Comparison of ENCODE assay signal across 16 cellular contexts in the genomic region with DNA sequence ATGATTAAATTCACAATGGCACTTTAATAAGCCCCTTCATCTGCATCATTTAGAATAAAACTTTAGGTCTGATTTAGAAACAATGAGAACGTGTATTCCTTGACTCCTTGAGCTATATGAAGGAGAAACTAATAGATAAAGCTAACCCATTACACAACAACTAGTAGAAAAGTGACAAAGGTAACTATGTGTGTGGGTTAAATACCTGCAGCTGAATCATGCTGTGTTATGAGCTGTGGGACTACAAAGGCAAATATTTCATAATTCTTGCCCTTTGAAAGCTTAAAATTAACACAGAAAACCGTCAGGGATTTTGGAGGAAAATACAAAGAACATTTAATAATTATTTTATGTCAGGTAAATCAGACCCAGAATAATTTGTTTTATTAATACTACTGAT. TPM values are rescaled to one million over a fixed set of nuclear protein-coding genes. Genes with fewer than 3 reads are reported as not detected.
DNase-seq lines count a peak whose midpoint lies in the region; ATAC-seq and TF ChIP-seq lines count a peak whose summit lies in the region.
"Had no signal": no experiment of that assay in that cellular context is flagged by ENCODE, and none has a peak within 500 bp of the region (broad histone marks: within the 10 kb centered on the region; RNA-seq: fewer than 3 reads in every experiment).

No MANE protein-coding gene starts in this region.

- H3K27ac ChIP-seq in iPS-20b (ENCODE audit: low read length) (no peak overlapping the region), smooth muscle cell (ENCODE audit: low read depth) (no peak overlapping the region), OCI-LY7 (ENCODE audit: low read depth, low read length, poor library complexity, severe bottlenecking) (no peak overlapping the region)
- H3K27ac ChIP-seq: body of pancreas, SJSA1 had no signal

- no peaks in the 10 kb centered on the region for H3K36me3 Mint-ChIP-seq in activated CD4-positive, alpha-beta memory T cell treated with anti-CD3 and anti-CD28 coated beads for 36 hours
- H3K36me3 Mint-ChIP-seq in activated CD4-positive, alpha-beta memory T cell treated with anti-CD3 and anti-CD28 coated beads, Interleukin-2, amount 10 ng/mL, durations not matched to agents 7 days and 5 days (ENCODE audit: low read depth), result no peaks in the 10 kb centered on the region
- peaks cover 3% of the 10 kb centered on the region for H3K36me3 Mint-ChIP-seq in activated naive CD8-positive, alpha-beta T cell treated with anti-CD3 and anti-CD28 coated beads for 36 hours

- TF ChIP-seq CTCF in smooth muscle cell (IDR thresholded peaks at IDR 0.05; ENCODE audit: borderline replicate concordance, insufficient read depth, poor library complexity, severe bottlenecking), result no peak
- TF ChIP-seq CTCF in OCI-LY7 (conservative IDR thresholded peaks at IDR 0.05; ENCODE audit: low read length), result no peak

- H3K27ac Mint-ChIP-seq in activated CD4-positive, alpha-beta memory T cell treated with anti-CD3 and anti-CD28 coated beads for 36 hours, result no peak overlapping the region
- no peak overlapping the region for H3K27ac Mint-ChIP-seq in activated CD4-positive, alpha-beta memory T cell treated with anti-CD3 and anti-CD28 coated beads, Interleukin-2, amount 10 ng/mL, durations not matched to agents 7 days and 5 days
- no peak overlapping the region for H3K27ac Mint-ChIP-seq in activated naive CD8-positive, alpha-beta T cell treated with anti-CD3 and anti-CD28 coated beads for 36 hours
- H3K27ac Mint-ChIP-seq: naive B cell had no signal

- H3K9me3 ChIP-seq in iPS-20b (ENCODE audit: insufficient read depth, low read depth, low read length), result no peaks in the 10 kb centered on the region
- H3K9me3 ChIP-seq in smooth muscle cell (replicated peaks; ENCODE audit: low read depth), result no peaks in the 10 kb centered on the region
- H3K9me3 ChIP-seq in OCI-LY7 (ENCODE audit: low read length), result no peaks in the 10 kb centered on the region
- H3K9me3 ChIP-seq: body of pancreas, SJSA1 had no signal

- no TSS peak for BruUV-seq in OCI-LY7 (replicated peaks; lab: Mats Ljungman, UMichigan)

- H2AFZ ChIP-seq in smooth muscle cell (ENCODE audit: low read depth) (no peak overlapping the region), OCI-LY7 (ENCODE audit: low read length) (no peak overlapping the region)

- no peaks in the 10 kb centered on the region for H3K9me2 ChIP-seq in OCI-LY7 (ENCODE audit: insufficient read depth, low read length)

- H3K4me3 Mint-ChIP-seq in activated CD4-positive, alpha-beta memory T cell treated with anti-CD3 and anti-CD28 coated beads for 36 hours, result peak overlapping the region; percentile 51
- H3K4me3 Mint-ChIP-seq in activated CD4-positive, alpha-beta memory T cell treated with anti-CD3 and anti-CD28 coated beads, Interleukin-2, amount 10 ng/mL, durations not matched to agents 7 days and 5 days, result no peak overlapping the region
- peak overlapping the region; percentile 73 for H3K4me3 Mint-ChIP-seq in activated naive CD8-positive, alpha-beta T cell treated with anti-CD3 and anti-CD28 coated beads for 36 hours

- H3K79me2 ChIP-seq in smooth muscle cell (ENCODE audit: low read depth) (no peaks in the 10 kb centered on the region), OCI-LY7 (ENCODE audit: insufficient read depth, low read depth, low read length) (no peaks in the 10 kb centered on the region)

- H3K9ac ChIP-seq in iPS-20b (ENCODE audit: low read depth, low read length) (no peak overlapping the region), smooth muscle cell (ENCODE audit: low read depth) (no peak overlapping the region)

- WGBS in smooth muscle cell (ENCODE audit: low lambda C conversion rate), result 49% methylated on average over 2 of the region's 2 CpGs

- H3K36me3 ChIP-seq in iPS-20b (ENCODE audit: insufficient read depth, low read depth, low read length) (no peaks in the 10 kb centered on the region), smooth muscle cell (ENCODE audit: low read depth) (no peaks in the 10 kb centered on the region), OCI-LY7 (ENCODE audit: insufficient read depth, low read length) (no peaks in the 10 kb centered on the region)
- H3K36me3 ChIP-seq: SJSA1 had no signal

- peaks cover 17% of the 10 kb centered on the region for H3K27me3 Mint-ChIP-seq in activated CD4-positive, alpha-beta memory T cell treated with anti-CD3 and anti-CD28 coated beads for 36 hours
- H3K27me3 Mint-ChIP-seq in activated CD4-positive, alpha-beta memory T cell treated with anti-CD3 and anti-CD28 coated beads, Interleukin-2, amount 10 ng/mL, durations not matched to agents 7 days and 5 days, result peaks cover 11% of the 10 kb centered on the region
- H3K27me3 Mint-ChIP-seq in activated naive CD8-positive, alpha-beta T cell treated with anti-CD3 and anti-CD28 coated beads for 36 hours, result peaks cover 32% of the 10 kb centered on the region

- intact Hi-C loops in activated CD4-positive, alpha-beta memory T cell treated with anti-CD3 and anti-CD28 coated beads for 36 hours (cut with micrococcal nuclease), result no loop called here
- intact Hi-C loops in OCI-LY7 (cut with micrococcal nuclease; ENCODE audit: unreplicated experiment), result no loop called here

- H3K4me1 ChIP-seq in iPS-20b (ENCODE audit: insufficient read depth, low read length) (peaks cover 11% of the 10 kb centered on the region; the same call in 1 of the 2 replicates), smooth muscle cell (ENCODE audit: low read depth) (no peaks in the 10 kb centered on the region), OCI-LY7 (ENCODE audit: insufficient read depth, low read length, poor library complexity, severe bottlenecking) (no peaks in the 10 kb centered on the region)

- H3K4me3 ChIP-seq in iPS-20b (ENCODE audit: low read length) (peak overlapping the region; percentile 69), smooth muscle cell (peak overlapping the region; percentile 49), OCI-LY7 (ENCODE audit: low read depth, low read length, poor library complexity, severe bottlenecking) (no peak overlapping the region)
- H3K4me3 ChIP-seq: body of pancreas had no signal

- H3K9me3 Mint-ChIP-seq in activated CD4-positive, alpha-beta memory T cell treated with anti-CD3 and anti-CD28 coated beads for 36 hours, result no peaks in the 10 kb centered on the region
- peaks cover 4% of the 10 kb centered on the region for H3K9me3 Mint-ChIP-seq in activated CD4-positive, alpha-beta memory T cell treated with anti-CD3 and anti-CD28 coated beads, Interleukin-2, amount 10 ng/mL, durations not matched to agents 7 days and 5 days
- H3K9me3 Mint-ChIP-seq in activated naive CD8-positive, alpha-beta T cell treated with anti-CD3 and anti-CD28 coated beads for 36 hours, result no peaks in the 10 kb centered on the region
- H3K9me3 Mint-ChIP-seq: naive B cell had no signal

- no peak for DNase-seq in activated CD4-positive, alpha-beta memory T cell treated with anti-CD3 and anti-CD28 coated beads for 36 hours
- DNase-seq in activated CD4-positive, alpha-beta memory T cell treated with anti-CD3 and anti-CD28 coated beads, Interleukin-2, amount 10 ng/mL, durations not matched to agents 7 days and 5 days, result no peak
- no peak for DNase-seq in activated naive CD8-positive, alpha-beta T cell treated with anti-CD3 and anti-CD28 coated beads for 36 hours
- DNase-seq in smooth muscle cell (lab: John Stamatoyannopoulos, UW; ENCODE audit: unreplicated experiment), result no peak
- DNase-seq in NOMO-1 (lab: John Stamatoyannopoulos, UW; ENCODE audit: unreplicated experiment in 2 of 2), result no peak
- no peak for DNase-seq in OCI-LY7 (ENCODE audit: low spot score)
- DNase-seq: ACHN; body of pancreas; naive B cell; NCI-H2171; NK-92 treated with Interleukin-12 subunit alpha and Interleukin-12 subunit beta, amount 100 ng/mL, for 24 hours had no signal

- H3K27me3 ChIP-seq in iPS-20b (ENCODE audit: insufficient read depth, low read length) (peaks cover 36% of the 10 kb centered on the region), smooth muscle cell (ENCODE audit: low read depth) (no peaks in the 10 kb centered on the region)
- H3K27me3 ChIP-seq: body of pancreas, SJSA1 had no signal

- ATAC-seq in GM21619 (IDR thresholded peaks at IDR 0.05; ENCODE audit: unreplicated experiment), result no peak
- ATAC-seq: body of pancreas had no signal

- peaks cover 13% of the 10 kb centered on the region for H3K4me1 Mint-ChIP-seq in activated CD4-positive, alpha-beta memory T cell treated with anti-CD3 and anti-CD28 coated beads for 36 hours (ENCODE audit: low read depth)
- peaks cover 8% of the 10 kb centered on the region for H3K4me1 Mint-ChIP-seq in activated CD4-positive, alpha-beta memory T cell treated with anti-CD3 and anti-CD28 coated beads, Interleukin-2, amount 10 ng/mL, durations not matched to agents 7 days and 5 days
- peaks cover 6% of the 10 kb centered on the region for H3K4me1 Mint-ChIP-seq in activated naive CD8-positive, alpha-beta T cell treated with anti-CD3 and anti-CD28 coated beads for 36 hours

- CTCF ChIA-PET in activated CD4-positive, alpha-beta memory T cell treated with anti-CD3 and anti-CD28 coated beads for 36 hours (lab: Charles Lee), result interaction anchor here (1.0 kb wide), 1 partner anchor 52 kb away, joined by 3 read pairs; no protein-coding TSS in a partner anchor
- CTCF ChIA-PET in activated CD4-positive, alpha-beta memory T cell treated with anti-CD3 and anti-CD28 coated beads, Interleukin-2, amount 10 ng/mL, durations not matched to agents 7 days and 5 days (lab: Charles Lee), result no interaction called here
- CTCF ChIA-PET in OCI-LY7 (lab: Charles Lee; ENCODE audit: unreplicated experiment), result no interaction called here

- no peaks in the 10 kb centered on the region for H3F3A ChIP-seq in smooth muscle cell (ENCODE audit: low read depth)

- POLR2A ChIA-PET in activated CD4-positive, alpha-beta memory T cell treated with anti-CD3 and anti-CD28 coated beads for 36 hours (lab: Charles Lee), result no interaction called here
- POLR2A ChIA-PET in activated CD4-positive, alpha-beta memory T cell treated with anti-CD3 and anti-CD28 coated beads, Interleukin-2, amount 10 ng/mL, durations not matched to agents 7 days and 5 days (lab: Charles Lee), result no interaction called here
- POLR2A ChIA-PET in OCI-LY7 (lab: Charles Lee), result no interaction called here

- peak overlapping the region; percentile 82 for H3K4me2 ChIP-seq in smooth muscle cell
- no peak overlapping the region for H3K4me2 ChIP-seq in OCI-LY7 (ENCODE audit: low read length)

- H4K20me1 ChIP-seq in smooth muscle cell (ENCODE audit: low read depth), result no peaks in the 10 kb centered on the region
- no peaks in the 10 kb centered on the region for H4K20me1 ChIP-seq in OCI-LY7 (ENCODE audit: insufficient read depth, low read length)

RNA-seq across cellular contexts. Expression of a gene that starts 0.9 kb away (rescaled TPM):
- not detected for total RNA-seq in activated CD4-positive, alpha-beta memory T cell treated with anti-CD3 and anti-CD28 coated beads for 36 hours
- total RNA-seq in activated CD4-positive, alpha-beta memory T cell treated with anti-CD3 and anti-CD28 coated beads, Interleukin-2, amount 10 ng/mL, durations not matched to agents 7 days and 5 days, result not detected
- total RNA-seq in activated naive CD8-positive, alpha-beta T cell treated with anti-CD3 and anti-CD28 coated beads for 36 hours, result not detected
- total RNA-seq in smooth muscle cell (1.5 and 1.6 TPM in 2 replicates), OCI-LY7 (2022) (not detected in 2 replicates)
- 0.33 and 0.88 TPM in 2 replicates for polyA plus RNA-seq in smooth muscle cell
- not detected in 2 replicates for total RNA-seq in OCI-LY7 (2014; rRNA removed; shearing (Covaris generic))
- total RNA-seq: body of pancreas, HT1080, left lobe of liver had no signal
